Comparison of ENCODE assay signal across 14 cellular contexts in the genomic region with DNA sequence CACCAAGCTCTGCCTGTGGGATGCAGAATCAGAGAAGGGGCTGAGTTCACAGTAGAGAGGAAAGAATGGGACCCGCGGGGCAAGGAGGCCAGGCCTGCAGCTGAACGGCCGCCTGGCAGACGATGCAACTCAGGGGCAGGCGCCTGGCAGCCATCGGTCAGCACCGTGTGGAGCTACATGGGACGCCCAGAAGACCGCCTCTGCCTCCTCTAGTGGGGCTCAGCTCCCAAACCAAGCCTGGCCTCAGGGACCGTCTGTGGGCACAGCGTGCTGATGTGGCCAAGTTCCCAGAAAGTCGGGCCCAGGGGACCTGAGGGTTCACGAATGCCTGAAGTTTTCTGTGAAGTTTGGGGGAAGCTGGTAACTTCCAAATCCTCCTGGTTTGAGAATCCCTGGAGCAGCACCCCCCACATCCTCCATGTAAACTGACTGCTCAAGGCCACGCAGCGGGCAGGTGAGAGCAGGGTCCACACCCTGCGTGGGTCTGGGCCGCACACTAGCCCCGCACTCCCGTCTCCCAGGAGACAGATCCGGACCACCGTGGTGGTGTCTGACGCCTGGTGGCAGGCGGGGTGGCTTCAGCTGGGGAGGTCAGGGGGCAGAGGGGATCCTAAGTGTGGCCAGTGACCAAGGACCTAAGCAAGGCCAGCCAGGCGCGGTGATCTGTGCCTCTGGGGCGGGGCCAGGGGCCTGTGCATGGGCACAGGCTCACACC.
"Had no signal": no experiment of that assay in that cellular context is flagged by ENCODE, and none has a peak within 500 bp of the region (broad histone marks: within the 10 kb centered on the region; RNA-seq: fewer than 3 reads in every experiment).

No MANE protein-coding gene starts in this region.

- H3K4me3 ChIP-seq: prostate gland had no signal

- H3K27ac ChIP-seq: prostate gland had no signal

- H3K4me1 ChIP-seq: prostate gland had no signal

- ATAC-seq: activated CD8-positive, alpha-beta T cell treated with anti-CD3 and anti-CD28 coated beads, Interleukin-2, amount 10 ng/mL, durations not matched to agents 7 days and 5 days; sciatic nerve had no signal

- H3K36me3 ChIP-seq: prostate gland had no signal

- H3K4me3 Mint-ChIP-seq: activated CD8-positive, alpha-beta T cell treated with anti-CD3 and anti-CD28 coated beads, Interleukin-2, amount 10 ng/mL, durations not matched to agents 7 days and 5 days had no signal

- DNase-seq: activated CD4-positive, CD25-positive, alpha-beta regulatory T cell treated with anti-CD3 and anti-CD28 coated beads, Interleukin-2, amount 50 U/mL, for 72 hours; activated CD8-positive, alpha-beta memory T cell treated with anti-CD3 and anti-CD28 coated beads, Interleukin-2, amount 50 U/mL, for 48 hours; activated CD8-positive, alpha-beta T cell treated with anti-CD3 and anti-CD28 coated beads, Interleukin-2, amount 10 ng/mL, durations not matched to agents 7 days and 5 days; activated naive CD4-positive, alpha-beta T cell treated with Interleukin-2 at 50 U/mL for 16 hours; central memory CD4-positive, alpha-beta T cell; cortex of kidney; effector memory CD4-positive, alpha-beta T cell; hypothalamus; mesendoderm; stimulated activated CD4-positive, alpha-beta T cell treated with anti-CD3 and anti-CD28 coated beads, Interleukin-12 subunit alpha, Interleukin-12 subunit beta, amount 100 ng/mL, for 4 hours; stimulated activated naive CD4-positive, alpha-beta T cell; substantia nigra had no signal

- H3K9me3 ChIP-seq: prostate gland had no signal
